Comparison of ENCODE assay signal across 13 cellular contexts in genomic region chr5:68644971-68645370, GRCh38.
DNase-seq lines count a peak whose midpoint lies in the region; ATAC-seq and TF ChIP-seq lines count a peak whose summit lies in the region.
"Had no signal": no experiment of that assay in that cellular context is flagged by ENCODE, and none has a peak within 500 bp of the region (broad histone marks: within the 10 kb centered on the region; RNA-seq: fewer than 3 reads in every experiment).

No MANE protein-coding gene starts in this region.

- no peaks in the 10 kb centered on the region for H3K36me3 Mint-ChIP-seq in H9 (ENCODE audit: insufficient read depth in 1 of 3, low read depth in 3 of 3)

- no peak overlapping the region for H2AFZ ChIP-seq in H9 (ENCODE audit: low read length)

- no peak overlapping the region for H3K56ac ChIP-seq in H9 (ENCODE audit: insufficient read length, low read depth, low read length)

- H3K23me2 ChIP-seq in H9 (ENCODE audit: insufficient read length, low read depth, low read length, poor library complexity, severe bottlenecking) = no peaks in the 10 kb centered on the region

- H3K4me3 Mint-ChIP-seq in H9 = no peak overlapping the region
- H3K4me3 Mint-ChIP-seq: activated CD4-positive, alpha-beta T cell treated with anti-CD3 and anti-CD28 coated beads, Interleukin-2, amount 10 ng/mL, durations not matched to agents 7 days and 5 days had no signal

- no peaks in the 10 kb centered on the region for H3K9me3 ChIP-seq in H9 (ENCODE audit: control insufficient read depth, low read depth, low read length)

- H3K4me2 ChIP-seq in H9 (ENCODE audit: insufficient read depth, insufficient read length, low read length) = no peak overlapping the region

- no peaks in the 10 kb centered on the region; the same call in 1 of the 2 replicates for H3K4me1 ChIP-seq in H9 (ENCODE audit: insufficient read depth, low read length)

- ATAC-seq in GM18858 (IDR thresholded peaks at IDR 0.05; ENCODE audit: unreplicated experiment) (peak; percentile 98), GM21423 (IDR thresholded peaks at IDR 0.05; ENCODE audit: unreplicated experiment) (peak; percentile 98), HG03095 (IDR thresholded peaks at IDR 0.05; ENCODE audit: unreplicated experiment) (peak; percentile 92), esophagus mucosa (peak; percentile 37), sciatic nerve (no peak)

- no peaks in the 10 kb centered on the region for H4K20me1 ChIP-seq in H9 (ENCODE audit: control insufficient read depth, insufficient read depth, insufficient read length)

- H4K5ac ChIP-seq in H9 (ENCODE audit: insufficient read length, low read depth, low read length) = no peak overlapping the region

- H3T11ph ChIP-seq in H9 (ENCODE audit: low read length) = no peak overlapping the region

- H2BK15ac ChIP-seq in H9 (ENCODE audit: low read depth, low read length) = no peak overlapping the region

- no peak overlapping the region for H3K14ac ChIP-seq in H9 (ENCODE audit: insufficient read depth, low read length)

- DNase-seq in H9 (no peak), NCI-H1930 (lab: John Stamatoyannopoulos, UW) (no peak), sciatic nerve (ENCODE audit: low spot score) (no peak)
- DNase-seq in activated CD4-positive, alpha-beta T cell treated with anti-CD3 and anti-CD28 coated beads, Interleukin-2, amount 50 U/mL, for 48 hours = no peak
- DNase-seq: activated CD4-positive, alpha-beta T cell treated with anti-CD3 and anti-CD28 coated beads, Interleukin-2, amount 10 ng/mL, durations not matched to agents 7 days and 5 days; COR-L47; kidney; NCI-H146; SIG-M5 had no signal

- H3K23ac ChIP-seq in H9 (ENCODE audit: insufficient read length, low read depth, low read length) = no peak overlapping the region

- no peak overlapping the region for H2AK5ac ChIP-seq in H9 (ENCODE audit: insufficient read length, low read length)

- H2BK12ac ChIP-seq in H9 (ENCODE audit: insufficient read length, low read depth, low read length) = no peak overlapping the region

- no peaks in the 10 kb centered on the region for H3K79me1 ChIP-seq in H9 (ENCODE audit: insufficient read depth, low read depth, low read length, poor library complexity, severe bottlenecking)

- no peak overlapping the region for H3K4ac ChIP-seq in H9 (ENCODE audit: low read depth, low read length)

- H3K27ac Mint-ChIP-seq in H9 = peak overlapping the region in 1 of 3 experiments; percentile 87; a peak in 2 of 7 replicates
- H3K27ac Mint-ChIP-seq: activated CD4-positive, alpha-beta T cell treated with anti-CD3 and anti-CD28 coated beads, Interleukin-2, amount 10 ng/mL, durations not matched to agents 7 days and 5 days had no signal

- H3K27me3 Mint-ChIP-seq in H9 (ENCODE audit: low read depth) = no peaks in the 10 kb centered on the region

- no peaks in the 10 kb centered on the region for H3K9me3 Mint-ChIP-seq in H9
- H3K9me3 Mint-ChIP-seq: activated CD4-positive, alpha-beta T cell treated with anti-CD3 and anti-CD28 coated beads, Interleukin-2, amount 10 ng/mL, durations not matched to agents 7 days and 5 days had no signal

- no peak overlapping the region for H2BK20ac ChIP-seq in H9 (ENCODE audit: low read depth, low read length, poor library complexity, severe bottlenecking)

- H2BK5ac ChIP-seq in H9 (ENCODE audit: insufficient read length, low read length) = no peak overlapping the region

- H3K18ac ChIP-seq in H9 (ENCODE audit: insufficient read length, low read depth, low read length) = no peak overlapping the region

- no peak overlapping the region for H3K9ac ChIP-seq in H9 (ENCODE audit: extremely low read depth, insufficient read length, low read length)

- no peak for TF ChIP-seq CTCF in H9 (conservative IDR thresholded peaks at IDR 0.05)

- no CpG with 5 or more reads among the region's 3 CpGs for WGBS in H9 (ENCODE audit: extremely low coverage, insufficient read length, low lambda C conversion rate)

- no peaks in the 10 kb centered on the region for H3K27me3 ChIP-seq in H9 (ENCODE audit: insufficient read depth, low read length)

- no peak overlapping the region for H4K8ac ChIP-seq in H9 (replicated peaks; ENCODE audit: insufficient read length, low read depth, low read length)

- H3K4me1 Mint-ChIP-seq in H9 = peaks cover 21 to 23% of the 10 kb centered on the region in 2 experiments
- H3K4me1 Mint-ChIP-seq: activated CD4-positive, alpha-beta T cell treated with anti-CD3 and anti-CD28 coated beads, Interleukin-2, amount 10 ng/mL, durations not matched to agents 7 days and 5 days had no signal

- intact Hi-C loops in sciatic nerve (cut with DNase I) = no loop called here

- no peak overlapping the region for H3K27ac ChIP-seq in H9 (ENCODE audit: insufficient read length, low read depth, low read length)

- H3K79me2 ChIP-seq in H9 (ENCODE audit: insufficient read depth, low read length) = no peaks in the 10 kb centered on the region

- no peak overlapping the region for H2BK120ac ChIP-seq in H9 (ENCODE audit: low read depth, low read length, poor library complexity, severe bottlenecking)

- no peak overlapping the region for H4K91ac ChIP-seq in H9 (ENCODE audit: insufficient read length, low read depth, low read length)
